In genomic region chr20:62831854-62832211, GRCh38 we compare ENCODE assay signal across 14 cellular contexts. TPM values are rescaled to one million over a fixed set of nuclear protein-coding genes. Genes with fewer than 3 reads are reported as not detected.
DNase-seq lines count a peak whose midpoint lies in the region; ATAC-seq, FAIRE-seq and TF ChIP-seq lines count a peak whose summit lies in the region.
"Had no signal": no experiment of that assay in that cellular context is flagged by ENCODE, and none has a peak within 500 bp of the region (broad histone marks: within the 10 kb centered on the region; RNA-seq: fewer than 3 reads in every experiment).

No MANE protein-coding gene starts in this region.

- ATAC-seq in pancreas, result peak in 2 of 4 donors; percentile 6 to 8
- no peak for ATAC-seq in GM21390 (IDR thresholded peaks at IDR 0.05; ENCODE audit: unreplicated experiment)
- ATAC-seq in HG03175 (IDR thresholded peaks at IDR 0.05; ENCODE audit: unreplicated experiment), result no peak

- 0 out of 2 replicates have a peak overlapping the region, but pooled peaks have one; percentile 26 for H3K27ac ChIP-seq in PC-9
- no peak overlapping the region for H3K27ac ChIP-seq in fibroblast of lung (ENCODE audit: insufficient read depth, low read length)
- peak overlapping the region in 3 of 4 donors; percentile 28 to 63 (median 57) for H3K27ac ChIP-seq in pancreas
- no peak overlapping the region for H3K27ac ChIP-seq in testis
- no peak overlapping the region for H3K27ac ChIP-seq in ovary

- no peak overlapping the region for H2AFZ ChIP-seq in PC-9
- H2AFZ ChIP-seq in fibroblast of lung (ENCODE audit: low read length), result no peak overlapping the region

- H4K20me1 ChIP-seq in PC-9 (ENCODE audit: insufficient read depth) (no peaks in the 10 kb centered on the region), fibroblast of lung (ENCODE audit: control insufficient read depth, extremely low read depth, insufficient read depth, low read length) (no peaks in the 10 kb centered on the region)

- WGBS in pancreas, 2 donors, result 66 to 71% methylated on average over 10 of the region's 10 CpGs
- WGBS in testis, 2 donors, result 79 to 82% methylated on average over 10 of the region's 10 CpGs
- 25 to 45% (median 36%) methylated on average over 10 of the region's 10 CpGs for WGBS in ovary, 3 donors

- TF ChIP-seq POLR2A in testis (IDR thresholded peaks at IDR 0.05) (no peak), ovary (IDR thresholded peaks at IDR 0.05) (no peak)

- no peaks in the 10 kb centered on the region for H3K9me2 ChIP-seq in PC-9 (ENCODE audit: insufficient read depth)

- H3K9me3 ChIP-seq in PC-9 (ENCODE audit: insufficient read depth, low read depth) (no peaks in the 10 kb centered on the region), fibroblast of lung (ENCODE audit: control insufficient read depth, insufficient read depth, low read depth, low read length) (no peaks in the 10 kb centered on the region), pancreas (no peaks in the 10 kb centered on the region), testis (no peaks in the 10 kb centered on the region), ovary (no peaks in the 10 kb centered on the region)

- intact Hi-C loops in PC-9 (cut with micrococcal nuclease; ENCODE audit: unreplicated experiment) (no loop called here), pancreas (cut with DNase I) (no loop called here), testis (cut with DNase I; ENCODE audit: low total_unique reads) (no loop called here), ovary (cut with DNase I) (no loop called here)

- no peak for TF ChIP-seq EP300 in ovary (IDR thresholded peaks at IDR 0.05)

- POLR2A ChIA-PET in PC-9 (lab: Charles Lee; ENCODE audit: unreplicated experiment), result interaction anchor here (0.7 kb wide), 1 partner anchor 56 kb away, joined by 3 read pairs; no protein-coding TSS in a partner anchor

- H3F3A ChIP-seq in PC-9 (ENCODE audit: insufficient read depth, low read depth), result peaks cover 15% of the 10 kb centered on the region; the same call in 1 of the 2 replicates

- H3K27me3 ChIP-seq in PC-9 (ENCODE audit: insufficient read depth, low read depth) (no peaks in the 10 kb centered on the region), fibroblast of lung (ENCODE audit: control insufficient read depth, insufficient read depth, low read length) (no peaks in the 10 kb centered on the region), pancreas (no peaks in the 10 kb centered on the region), testis (no peaks in the 10 kb centered on the region), ovary (no peaks in the 10 kb centered on the region)

- H3K36me3 ChIP-seq in PC-9 (ENCODE audit: low read depth), result no peaks in the 10 kb centered on the region
- H3K36me3 ChIP-seq in fibroblast of lung (ENCODE audit: control insufficient read depth, insufficient read depth, low read length), result no peaks in the 10 kb centered on the region
- H3K36me3 ChIP-seq in pancreas, result no peaks in the 10 kb centered on the region
- no peaks in the 10 kb centered on the region for H3K36me3 ChIP-seq in testis (ENCODE audit: low read depth, missing control alignments)
- H3K36me3 ChIP-seq in ovary, result no peaks in the 10 kb centered on the region

- DNase-seq in Daoy (ENCODE audit: low read depth) (peak; percentile 1), PC-9 (no peak), fibroblast of lung (ENCODE audit: low read depth in 2 of 2) (no peak), pancreas (no peak), testis (no peak), ovary (no peak)
- DNase-seq: activated CD4-positive, alpha-beta T cell treated with anti-CD3 and anti-CD28 coated beads, Interleukin-2, amount 50 U/mL, for 1 hour; EL; stimulated activated CD4-positive, alpha-beta T cell treated with anti-CD3 and anti-CD28 coated beads, Interleukin-2, amount 100 ng/mL, for 48 hours had no signal

- H3K4me2 ChIP-seq in PC-9 (peak overlapping the region; percentile 61), fibroblast of lung (ENCODE audit: extremely low read depth, insufficient read depth, low read length) (peak overlapping the region; percentile 64)

- CTCF ChIA-PET in PC-9 (lab: Charles Lee), result interaction anchor here (1.4 kb wide), 1 partner anchor 16 kb away, joined by 4 read pairs; no protein-coding TSS in a partner anchor

- H3K4me3 ChIP-seq in PC-9, result peak overlapping the region; percentile 6; the same call in 1 of the 2 replicates
- H3K4me3 ChIP-seq in fibroblast of lung (replicated peaks in 1 of 4; ENCODE audit: control extremely low read depth in 1 of 4, insufficient read depth in 1 of 4, low read depth in 3 of 4, low read length in 4 of 4), result no peak overlapping the region
- H3K4me3 ChIP-seq in pancreas, result no peak overlapping the region
- no peak overlapping the region for H3K4me3 ChIP-seq in testis
- no peak overlapping the region for H3K4me3 ChIP-seq in ovary
- H3K4me3 ChIP-seq: lung had no signal

- no TSS peak for BruUV-seq in PC-9 (replicated peaks; lab: Mats Ljungman, UMichigan)

- no peaks in the 10 kb centered on the region for H3K79me2 ChIP-seq in PC-9 (ENCODE audit: low read depth)
- no peaks in the 10 kb centered on the region for H3K79me2 ChIP-seq in fibroblast of lung (ENCODE audit: control insufficient read depth, insufficient read depth, low read length)

- no peak for FAIRE-seq in pancreas (lab: Jason Lieb, UNC)
- FAIRE-seq: endothelial cell of umbilical vein had no signal

- H3K9ac ChIP-seq in fibroblast of lung (ENCODE audit: insufficient read depth, low read length), result no peak overlapping the region

- TF ChIP-seq CTCF in PC-9 (conservative IDR thresholded peaks at IDR 0.05), result no peak
- TF ChIP-seq CTCF in fibroblast of lung (conservative IDR thresholded peaks at IDR 0.05 in 1 of 2, IDR thresholded peaks at IDR 0.05 in 1 of 2; ENCODE audit: low read depth in 1 of 2, low read length in 2 of 2), result no peak
- TF ChIP-seq CTCF in pancreas (IDR thresholded peaks at IDR 0.05), result no peak
- TF ChIP-seq CTCF in testis (IDR thresholded peaks at IDR 0.05), result no peak
- TF ChIP-seq CTCF in ovary (IDR thresholded peaks at IDR 0.05), result no peak

- H3K4me1 ChIP-seq in PC-9 (replicated peaks; ENCODE audit: insufficient read depth) (peaks cover 33% of the 10 kb centered on the region), fibroblast of lung (ENCODE audit: control insufficient read depth, extremely low read depth, insufficient read depth, low read length) (no peaks in the 10 kb centered on the region), pancreas (no peaks in the 10 kb centered on the region), testis (no peaks in the 10 kb centered on the region), ovary (ENCODE audit: insufficient read depth) (peaks cover 7% of the 10 kb centered on the region)

RNA-seq across cellular contexts. Expression of gene COL9A3, which starts 15.0 kb away (rescaled TPM):
- total RNA-seq in Daoy (2014; rRNA removed; shearing (Covaris generic)), result 0.97 and 6.1 TPM in 2 replicates
- total RNA-seq in PC-9 (2021) (8.3 and 8.5 TPM in 2 replicates), fibroblast of lung (0.17 and 1.3 TPM in 2 replicates), pancreas (10 to 100 TPM in 1 of 6 donors, 1 to 10 TPM in 5; 1.7 to 35.2 (median 7.3) TPM), testis (10 to 100 TPM; 19.1 to 50.6 TPM), ovary (1 to 10 TPM in 5 of 7 donors, under 1 TPM in 1, not detected in 1; 0.83 to 2.6 (median 1.6) TPM)
- polyA plus RNA-seq in fibroblast of lung (0.17 and 0.59 TPM in 2 replicates), pancreas (100 to 1,000 TPM; 149 to 183 TPM), testis (ENCODE audit: insufficient read depth, low read depth, low replicate concordance) (21.3 TPM), ovary (1 to 10 TPM in 1 of 2 donors, under 1 TPM in 1; 0.65 to 3.0 TPM)
- 0.49 and 1.3 TPM in 2 replicates for polyA plus RNA-seq in fibroblast of lung (2012)
- polyA minus RNA-seq in fibroblast of lung (ENCODE audit: low replicate concordance), result not detected in 2 replicates
- total RNA-seq: LHCN-M2 had no signal

RNA-seq across cellular contexts. Expression of gene OGFR, which starts 27.2 kb away (rescaled TPM):
- 44.2 and 55.0 TPM in 2 replicates for total RNA-seq in Daoy (2014; rRNA removed; shearing (Covaris generic))
- total RNA-seq in PC-9 (2021) (57.4 and 65.0 TPM in 2 replicates), fibroblast of lung (30.8 and 34.0 TPM in 2 replicates), pancreas (10 to 100 TPM; 18.1 to 25.4 (median 21.0) TPM), testis (10 to 100 TPM; 46.6 to 57.0 TPM), ovary (10 to 100 TPM; 40.3 to 52.9 (median 45.4) TPM)
- polyA plus RNA-seq in fibroblast of lung (19.7 and 25.9 TPM in 2 replicates), pancreas (10 to 100 TPM; 50.8 to 79.5 TPM), testis (ENCODE audit: insufficient read depth, low read depth, low replicate concordance) (23.7 TPM), ovary (10 to 100 TPM; 28.6 to 43.0 TPM)
- polyA plus RNA-seq in fibroblast of lung (2012), result 29.3 and 39.7 TPM in 2 replicates
- 7.3 and 8.1 TPM in 2 replicates for polyA minus RNA-seq in fibroblast of lung (ENCODE audit: low replicate concordance)

RNA-seq across cellular contexts. Expression of gene TCFL5, which starts 29.8 kb away (rescaled TPM):
- 11.7 and 12.6 TPM in 2 replicates for total RNA-seq in Daoy (2014; rRNA removed; shearing (Covaris generic))
- 29.3 and 35.4 TPM in 2 replicates for total RNA-seq in PC-9 (2021)
- total RNA-seq in fibroblast of lung, result 13.7 and 15.2 TPM in 2 replicates
- 9.8 and 11.1 TPM in 2 replicates for polyA plus RNA-seq in fibroblast of lung
- polyA plus RNA-seq in fibroblast of lung (2012), result 8.3 and 8.9 TPM in 2 replicates
- 0.89 and 0.94 TPM in 2 replicates for polyA minus RNA-seq in fibroblast of lung (ENCODE audit: low replicate concordance)
- 1 to 10 TPM; 3.5 to 4.9 (median 4.0) TPM for total RNA-seq in pancreas
- polyA plus RNA-seq in pancreas, result 1 to 10 TPM; 2.5 to 4.9 TPM
- total RNA-seq in testis, result 10 to 100 TPM; 66.4 to 85.3 TPM
- 184 TPM for polyA plus RNA-seq in testis (ENCODE audit: insufficient read depth, low read depth, low replicate concordance)
- total RNA-seq in ovary, result 10 to 100 TPM in 5 of 7 donors, 1 to 10 TPM in 2; 8.5 to 17.9 (median 15.0) TPM
- polyA plus RNA-seq in ovary, result 10 to 100 TPM in 1 of 2 donors, 1 to 10 TPM in 1; 8.1 to 10.5 TPM

RNA-seq across cellular contexts. Expression of gene MRGBP, which starts 35.6 kb away (rescaled TPM):
- total RNA-seq in Daoy (2014; rRNA removed; shearing (Covaris generic)), result 22.4 and 27.1 TPM in 2 replicates
- total RNA-seq in PC-9 (2021) (27.8 and 30.2 TPM in 2 replicates), fibroblast of lung (18.5 and 20.3 TPM in 2 replicates), pancreas (1 to 10 TPM; 2.6 to 4.4 (median 3.7) TPM), testis (10 to 100 TPM; 52.5 to 56.7 TPM), ovary (10 to 100 TPM in 5 of 7 donors, 1 to 10 TPM in 2; 7.9 to 15.2 (median 12.6) TPM)
- polyA plus RNA-seq in fibroblast of lung (13.1 and 15.2 TPM in 2 replicates), pancreas (10 to 100 TPM in 1 of 2 donors, 1 to 10 TPM in 1; 5.3 to 11.3 TPM), testis (ENCODE audit: insufficient read depth, low read depth, low replicate concordance) (98.3 TPM), ovary (10 to 100 TPM in 1 of 2 donors, 1 to 10 TPM in 1; 6.2 to 11.3 TPM)
- polyA plus RNA-seq in fibroblast of lung (2012), result 12.6 and 17.4 TPM in 2 replicates
- 4.7 and 17.0 TPM in 2 replicates for polyA minus RNA-seq in fibroblast of lung (ENCODE audit: low replicate concordance)

Comparison
In these comparisons a context has a peak if more than half of its experiments do, and no peak if none do; other contexts are left out.
1. H3K27ac ChIP-seq: peak in PC-9 (single experiment) and pancreas (3 of 4); none in fibroblast of lung (single experiment), testis (0 of 2) and ovary (0 of 2).